Comparison of ENCODE assay signal across 1 cellular context in genomic region chr16:85926370-85926769, GRCh38.
TF ChIP-seq lines count a peak whose summit lies in the region.

No MANE protein-coding gene starts in this region.

TF ChIP-seq in WTC11, 78 proteins besides CTCF, POLR2A, EP300 and RAD21 (continued from another document):
- TF ChIP-seq ARID4B (CRISPR knock-in tag; IDR thresholded peaks at IDR 0.05; ENCODE audit: borderline replicate concordance), result no peak
- no peak for TF ChIP-seq NFE2L1 (CRISPR knock-in tag; IDR thresholded peaks at IDR 0.05)
- TF ChIP-seq ESRRA (CRISPR knock-in tag; IDR thresholded peaks at IDR 0.05; ENCODE audit: borderline replicate concordance), result no peak
- no peak for TF ChIP-seq NFYB (CRISPR knock-in tag; conservative IDR thresholded peaks at IDR 0.05; ENCODE audit: low read depth)
- TF ChIP-seq, protein P1, sequence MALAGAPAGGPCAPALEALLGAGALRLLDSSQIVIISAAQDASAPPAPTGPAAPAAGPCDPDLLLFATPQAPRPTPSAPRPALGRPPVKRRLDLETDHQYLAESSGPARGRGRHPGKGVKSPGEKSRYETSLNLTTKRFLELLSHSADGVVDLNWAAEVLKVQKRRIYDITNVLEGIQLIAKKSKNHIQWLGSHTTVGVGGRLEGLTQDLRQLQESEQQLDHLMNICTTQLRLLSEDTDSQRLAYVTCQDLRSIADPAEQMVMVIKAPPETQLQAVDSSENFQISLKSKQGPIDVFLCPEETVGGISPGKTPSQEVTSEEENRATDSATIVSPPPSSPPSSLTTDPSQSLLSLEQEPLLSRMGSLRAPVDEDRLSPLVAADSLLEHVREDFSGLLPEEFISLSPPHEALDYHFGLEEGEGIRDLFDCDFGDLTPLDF (CRISPR knock-in tag; IDR thresholded peaks at IDR 0.05), result no peak
- TF ChIP-seq, protein P2, sequence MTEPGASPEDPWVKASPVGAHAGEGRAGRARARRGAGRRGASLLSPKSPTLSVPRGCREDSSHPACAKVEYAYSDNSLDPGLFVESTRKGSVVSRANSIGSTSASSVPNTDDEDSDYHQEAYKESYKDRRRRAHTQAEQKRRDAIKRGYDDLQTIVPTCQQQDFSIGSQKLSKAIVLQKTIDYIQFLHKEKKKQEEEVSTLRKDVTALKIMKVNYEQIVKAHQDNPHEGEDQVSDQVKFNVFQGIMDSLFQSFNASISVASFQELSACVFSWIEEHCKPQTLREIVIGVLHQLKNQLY (CRISPR knock-in tag; IDR thresholded peaks at IDR 0.05), result no peak
- TF ChIP-seq ZBTB21 (CRISPR knock-in tag; IDR thresholded peaks at IDR 0.05; ENCODE audit: borderline replicate concordance), result no peak
- no peak for TF ChIP-seq JAZF1 (CRISPR knock-in tag; IDR thresholded peaks at IDR 0.05)
- TF ChIP-seq TEAD1 (CRISPR knock-in tag; IDR thresholded peaks at IDR 0.05), result no peak
- TF ChIP-seq JUN (CRISPR knock-in tag; IDR thresholded peaks at IDR 0.05), result no peak
- TF ChIP-seq, protein P3, sequence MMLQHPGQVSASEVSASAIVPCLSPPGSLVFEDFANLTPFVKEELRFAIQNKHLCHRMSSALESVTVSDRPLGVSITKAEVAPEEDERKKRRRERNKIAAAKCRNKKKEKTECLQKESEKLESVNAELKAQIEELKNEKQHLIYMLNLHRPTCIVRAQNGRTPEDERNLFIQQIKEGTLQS (CRISPR knock-in tag; conservative IDR thresholded peaks at IDR 0.05), result no peak
TF ChIP-seq in WTC11: peak in this region for 0.
